Comparison of ENCODE assay signal across 24 cellular contexts in the genomic region with DNA sequence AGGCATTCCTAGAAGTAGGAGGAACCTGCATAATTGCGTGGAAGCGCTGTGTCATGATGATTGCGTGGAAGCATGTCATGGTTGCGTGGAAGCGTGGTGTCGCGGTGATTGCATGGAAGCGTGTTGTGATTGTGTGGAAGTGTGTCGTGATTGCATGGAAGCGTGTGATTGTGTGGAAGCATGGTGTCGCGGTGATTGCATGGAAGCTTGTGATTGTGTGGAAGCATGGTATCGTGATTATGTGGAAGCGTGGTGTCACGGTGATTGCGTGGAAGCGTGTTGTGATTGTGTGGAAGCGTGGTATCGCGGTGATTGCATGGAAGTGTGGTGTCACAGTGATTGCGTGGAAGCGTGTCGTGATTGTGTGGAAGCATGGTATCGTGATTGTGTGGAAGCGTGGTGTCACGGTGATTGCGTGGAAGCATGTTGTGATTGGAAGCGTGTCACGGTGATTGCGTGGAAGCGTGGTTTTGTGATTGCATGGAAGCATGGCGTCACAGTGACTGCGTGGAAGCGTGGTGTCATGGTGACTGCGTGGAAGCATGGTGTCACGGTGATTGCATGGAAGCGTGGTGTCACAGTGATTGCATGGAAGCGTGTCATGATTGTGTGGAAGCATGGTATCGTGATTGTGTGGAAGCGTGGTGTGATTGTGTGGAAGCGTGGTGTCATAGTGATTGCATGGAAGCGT.
"Had no signal": no experiment of that assay in that cellular context is flagged by ENCODE, and none has a peak within 500 bp of the region (broad histone marks: within the 10 kb centered on the region; RNA-seq: fewer than 3 reads in every experiment).

No MANE protein-coding gene starts in this region.

- H3K36me3 Mint-ChIP-seq: memory B cell; natural killer cell treated with Interleukin-12 subunit alpha and Interleukin-12 subunit beta and Interleukin-15 and Interleukin-18, amount 100 ng/mL, for 72 hours; stimulated activated memory B cell treated with anti-CD40 and anti-IgM and Interleukin-4, amounts not matched to agents 10 μg/mL and 1 μg/mL and 100 μg/mL, for 72 hours had no signal

- H3K9me3 ChIP-seq: left ventricle myocardium inferior, lower lobe of right lung, prostate gland, spleen, testis had no signal

- FAIRE-seq: endometrium, frontal cortex had no signal

- H3K79me2 ChIP-seq: parathyroid adenoma had no signal

- ATAC-seq: esophagus mucosa; left cardiac atrium; lower lobe of right lung; natural killer cell treated with Interleukin-12 subunit alpha and Interleukin-12 subunit beta and Interleukin-15 and Interleukin-18, amount 100 ng/mL, for 72 hours; sciatic nerve; stimulated activated memory B cell treated with anti-CD40 and anti-IgM and Interleukin-4, amounts not matched to agents 10 μg/mL and 1 μg/mL and 100 μg/mL, for 72 hours had no signal

- H3K9ac ChIP-seq: neural progenitor cell, parathyroid adenoma had no signal

- H3K4me2 ChIP-seq: neural progenitor cell had no signal

- H3K36me3 ChIP-seq: left ventricle myocardium inferior, lower lobe of right lung, neural progenitor cell, prostate gland, spleen, tibial nerve had no signal

- H2AFZ ChIP-seq: neural progenitor cell, parathyroid adenoma had no signal

- H3K27ac ChIP-seq: left ventricle myocardium inferior, lower lobe of right lung, neural progenitor cell, parathyroid adenoma, prostate gland, spleen, testis, tibial nerve had no signal

- H3K27ac Mint-ChIP-seq: memory B cell; natural killer cell treated with Interleukin-12 subunit alpha and Interleukin-12 subunit beta and Interleukin-15 and Interleukin-18, amount 100 ng/mL, for 72 hours; neural progenitor cell; stimulated activated memory B cell treated with anti-CD40 and anti-IgM and Interleukin-4, amounts not matched to agents 10 μg/mL and 1 μg/mL and 100 μg/mL, for 72 hours; stimulated activated naive CD8-positive, alpha-beta T cell treated with anti-CD3 and anti-CD28 coated beads, Interleukin-15, Interleukin-2, amounts not matched to agents 100 ng/mL and 50 ng/mL, for 24 hours had no signal

- H3K4me3 ChIP-seq: left ventricle myocardium inferior, lower lobe of right lung, neural progenitor cell, prostate gland, spleen, testis, tibial nerve had no signal

- H3K4me1 ChIP-seq: left ventricle myocardium inferior, lower lobe of right lung, neural progenitor cell, parathyroid adenoma, prostate gland, spleen, tibial nerve had no signal

- H3K4me3 Mint-ChIP-seq: memory B cell; natural killer cell treated with Interleukin-12 subunit alpha and Interleukin-12 subunit beta and Interleukin-15 and Interleukin-18, amount 100 ng/mL, for 72 hours; neural progenitor cell; stimulated activated memory B cell treated with anti-CD40 and anti-IgM and Interleukin-4, amounts not matched to agents 10 μg/mL and 1 μg/mL and 100 μg/mL, for 72 hours; stimulated activated naive CD8-positive, alpha-beta T cell treated with anti-CD3 and anti-CD28 coated beads, Interleukin-15, Interleukin-2, amounts not matched to agents 100 ng/mL and 50 ng/mL, for 24 hours had no signal

- DNase-seq: effector memory CD4-positive, alpha-beta T cell; islet precursor cell; left cardiac atrium; left ventricle myocardium inferior; lower lobe of right lung; midbrain; occipital lobe; spleen; stimulated activated CD4-positive, alpha-beta T cell treated with anti-CD3 and anti-CD28 coated beads, Interleukin-15, amount 100 ng/mL, for 24 hours; stimulated activated CD4-positive, alpha-beta T cell treated with anti-CD3 and anti-CD28 coated beads, Interleukin-1b, Interleukin-23, amount 100 ng/mL, for 48 hours; stimulated activated CD4-positive, alpha-beta T cell treated with anti-CD3 and anti-CD28 coated beads, Interleukin-4, amount 100 ng/mL, for 24 hours; testis had no signal

- H3K27me3 ChIP-seq: neural progenitor cell, testis, tibial nerve had no signal

- H3K9me3 Mint-ChIP-seq: memory B cell; natural killer cell treated with Interleukin-12 subunit alpha and Interleukin-12 subunit beta and Interleukin-15 and Interleukin-18, amount 100 ng/mL, for 72 hours; neural progenitor cell; stimulated activated memory B cell treated with anti-CD40 and anti-IgM and Interleukin-4, amounts not matched to agents 10 μg/mL and 1 μg/mL and 100 μg/mL, for 72 hours; stimulated activated naive CD8-positive, alpha-beta T cell treated with anti-CD3 and anti-CD28 coated beads, Interleukin-15, Interleukin-2, amounts not matched to agents 100 ng/mL and 50 ng/mL, for 24 hours had no signal
